ENCODE assay signal across 26 cellular contexts in genomic region chr5:176526462-176526861, GRCh38. TPM values are rescaled to one million over a fixed set of nuclear protein-coding genes. Genes with fewer than 3 reads are reported as not detected.
DNase-seq lines count a peak whose midpoint lies in the region; ATAC-seq, FAIRE-seq and TF ChIP-seq lines count a peak whose summit lies in the region.
"Had no signal": no experiment of that assay in that cellular context is flagged by ENCODE, and none has a peak within 500 bp of the region (broad histone marks: within the 10 kb centered on the region; RNA-seq: fewer than 3 reads in every experiment).

No MANE protein-coding gene starts in this region.

- FAIRE-seq in kidney (lab: Jason Lieb, UNC), result no peak
- FAIRE-seq: A204.1, D721Med, GM12891, GM18507, H54 had no signal

- H3K4me3 ChIP-seq in kidney (ENCODE audit: low read length in 2 of 2) (no peak overlapping the region), spleen (no peak overlapping the region)
- H3K4me3 ChIP-seq: BLaER1 treated with 17β-estradiol and CSF1 and Interleukin-3, amounts not matched to agents 10 nM and 100 nM; HAP-1 had no signal

- H3K4me1 Mint-ChIP-seq in activated naive CD8-positive, alpha-beta T cell (ENCODE audit: low read depth), result peaks cover 47% of the 10 kb centered on the region
- H3K4me1 Mint-ChIP-seq in activated naive CD8-positive, alpha-beta T cell treated with anti-CD3 and anti-CD28 coated beads, Interleukin-2, amount 50 U/mL, for 24 hours, result peaks cover 38% of the 10 kb centered on the region

- TF ChIP-seq POLR2A in spleen (IDR thresholded peaks at IDR 0.05), result no peak

- no peak overlapping the region for H3K9ac ChIP-seq in kidney (ENCODE audit: low read length in 2 of 2)

- H3K9me3 Mint-ChIP-seq in activated naive CD8-positive, alpha-beta T cell (ENCODE audit: low read depth), result no peaks in the 10 kb centered on the region
- no peaks in the 10 kb centered on the region for H3K9me3 Mint-ChIP-seq in activated naive CD8-positive, alpha-beta T cell treated with anti-CD3 and anti-CD28 coated beads, Interleukin-2, amount 50 U/mL, for 24 hours
- H3K9me3 Mint-ChIP-seq: CD14-positive monocyte; CD4-positive, alpha-beta T cell; CD8-positive, alpha-beta memory T cell; HFFc6 had no signal

- H3K9me3 ChIP-seq in kidney (ENCODE audit: control insufficient read depth in 1 of 2, low read length in 2 of 2) (no peaks in the 10 kb centered on the region), spleen (no peaks in the 10 kb centered on the region)
- H3K9me3 ChIP-seq: BE2C; BLaER1 treated with 17β-estradiol and CSF1 and Interleukin-3, amounts not matched to agents 10 nM and 100 nM; HAP-1 had no signal

- TF ChIP-seq CTCF in kidney (IDR thresholded peaks at IDR 0.05; ENCODE audit: borderline replicate concordance, extremely low read depth, insufficient read depth) (no peak), spleen (IDR thresholded peaks at IDR 0.05 in 8 of 11, conservative IDR thresholded peaks at IDR 0.05 in 3 of 11) (no peak)

- H3K36me3 Mint-ChIP-seq in activated naive CD8-positive, alpha-beta T cell, result peaks cover 2% of the 10 kb centered on the region
- peaks cover 11% of the 10 kb centered on the region for H3K36me3 Mint-ChIP-seq in activated naive CD8-positive, alpha-beta T cell treated with anti-CD3 and anti-CD28 coated beads, Interleukin-2, amount 50 U/mL, for 24 hours (ENCODE audit: low read depth)

- no peak overlapping the region for H3K4me3 Mint-ChIP-seq in activated naive CD8-positive, alpha-beta T cell
- H3K4me3 Mint-ChIP-seq in activated naive CD8-positive, alpha-beta T cell treated with anti-CD3 and anti-CD28 coated beads, Interleukin-2, amount 50 U/mL, for 24 hours, result no peak overlapping the region
- H3K4me3 Mint-ChIP-seq: CD14-positive monocyte; CD4-positive, alpha-beta T cell; CD8-positive, alpha-beta memory T cell; HFFc6 had no signal

- no peak for ATAC-seq in activated naive CD8-positive, alpha-beta T cell treated with anti-CD3 and anti-CD28 coated beads, Interleukin-2, amount 50 U/mL, for 24 hours
- ATAC-seq in HG02678 (IDR thresholded peaks at IDR 0.05; ENCODE audit: unreplicated experiment), result no peak

- H3K36me3 ChIP-seq in kidney (ENCODE audit: control insufficient read depth in 1 of 2, insufficient read depth in 2 of 2, low read length in 2 of 2), result peaks cover 15 to 25% of the 10 kb centered on the region in 2 donors
- peaks cover 0 to 64% (median 38%) of the 10 kb centered on the region in 6 donors for H3K36me3 ChIP-seq in spleen

- H3K4me1 ChIP-seq in kidney (ENCODE audit: control insufficient read depth in 1 of 2, insufficient read depth in 1 of 2, low read depth in 1 of 2, low read length in 2 of 2), result no peaks in the 10 kb centered on the region
- peaks cover 19 to 55% (median 31%) of the 10 kb centered on the region in 6 donors for H3K4me1 ChIP-seq in spleen
- H3K4me1 ChIP-seq: HAP-1 had no signal

- DNase-seq in activated naive CD8-positive, alpha-beta T cell treated with anti-CD3 and anti-CD28 coated beads, Interleukin-2, amount 50 U/mL, for 24 hours, result no peak
- DNase-seq in kidney (peak; percentile 22), spleen (peak; percentile 64), NCI-H82 treated with DMSO at 0.1 percent for 48 hours (lab: John Stamatoyannopoulos, UW; ENCODE audit: unreplicated experiment) (no peak)
- DNase-seq: BE2C; CD4-positive, alpha-beta T cell; DMS53; DMS79 treated with DMSO at 0.1 percent for 48 hours; GF-D8; GOT3; HFFc6 had no signal

- intact Hi-C loops in kidney (cut with DNase I), result no loop called here
- intact Hi-C loops in spleen (cut with DNase I; ENCODE audit: low total_unique reads), result no loop called here

- no peaks in the 10 kb centered on the region for H3K27me3 Mint-ChIP-seq in activated naive CD8-positive, alpha-beta T cell
- H3K27me3 Mint-ChIP-seq in activated naive CD8-positive, alpha-beta T cell treated with anti-CD3 and anti-CD28 coated beads, Interleukin-2, amount 50 U/mL, for 24 hours, result no peaks in the 10 kb centered on the region
- H3K27me3 Mint-ChIP-seq: CD4-positive, alpha-beta T cell had no signal

- no peaks in the 10 kb centered on the region for H3K27me3 ChIP-seq in spleen (replicated peaks in 1 of 7)
- H3K27me3 ChIP-seq: BE2C; BLaER1 treated with 17β-estradiol and CSF1 and Interleukin-3, amounts not matched to agents 10 nM and 100 nM had no signal

- H3K27ac ChIP-seq in kidney (ENCODE audit: low read depth in 2 of 2, low read length in 2 of 2), result no peak overlapping the region
- H3K27ac ChIP-seq in spleen, result no peak overlapping the region
- H3K27ac ChIP-seq: 22Rv1; BLaER1 treated with 17β-estradiol and CSF1 and Interleukin-3, amounts not matched to agents 10 nM and 100 nM had no signal

- peak overlapping the region; percentile 64 for H3K27ac Mint-ChIP-seq in activated naive CD8-positive, alpha-beta T cell
- no peak overlapping the region for H3K27ac Mint-ChIP-seq in activated naive CD8-positive, alpha-beta T cell treated with anti-CD3 and anti-CD28 coated beads, Interleukin-2, amount 50 U/mL, for 24 hours
- H3K27ac Mint-ChIP-seq: HFFc6 had no signal

- WGBS in spleen, 5 donors, result 93 to 98% (median 96%) methylated on average over 9 of the region's 9 CpGs

RNA-seq across cellular contexts. Expression of gene RNF44, which starts 10.7 kb away (rescaled TPM):
- total RNA-seq in kidney, result 61.8 TPM
- 12.5 TPM for polyA plus RNA-seq in kidney (ENCODE audit: insufficient read depth, low read depth, low replicate concordance)
- total RNA-seq in spleen, result 100 to 1,000 TPM in 6 of 7 donors, 10 to 100 TPM in 1; 75.1 to 143 (median 121) TPM
- polyA plus RNA-seq in spleen, result 10 to 100 TPM; 28.0 to 82.1 (median 44.4) TPM

RNA-seq across cellular contexts. Expression of gene CDHR2, which starts 22.7 kb away (rescaled TPM):
- 4.2 TPM for total RNA-seq in kidney
- 8.0 TPM for polyA plus RNA-seq in kidney (ENCODE audit: insufficient read depth, low read depth, low replicate concordance)
- total RNA-seq in spleen, result 1 to 10 TPM in 1 of 7 donors, under 1 TPM in 4, not detected in 2; 0.17 to 1.4 (median 0.54) TPM
- under 1 TPM; 0.02 to 0.26 (median 0.10) TPM for polyA plus RNA-seq in spleen
- total RNA-seq: Daoy, G401, HFFc6 had no signal
- polyA plus RNA-seq: AG04450; CD14-positive monocyte; CD8-positive, alpha-beta memory T cell had no signal

Comparison
In these comparisons a context has a peak if more than half of its experiments do, and no peak if none do; other contexts are left out.
1. DNase-seq: peak in kidney (single experiment) and spleen (single experiment); none in activated naive CD8-positive, alpha-beta T cell treated with anti-CD3 and anti-CD28 coated beads, Interleukin-2, amount 50 U/mL, for 24 hours (single experiment) and NCI-H82 treated with DMSO at 0.1 percent for 48 hours (single experiment).